In genomic region chr1:15217654-15218053, GRCh38 we compare ENCODE assay signal across 25 cellular contexts. TPM values are rescaled to one million over a fixed set of nuclear protein-coding genes. Genes with fewer than 3 reads are reported as not detected.
"Had no signal": no experiment of that assay in that cellular context is flagged by ENCODE, and none has a peak within 500 bp of the region (broad histone marks: within the 10 kb centered on the region; RNA-seq: fewer than 3 reads in every experiment).

No MANE protein-coding gene starts in this region.

- H3K9me3 ChIP-seq: esophagus squamous epithelium, left lung, stomach, thyroid gland had no signal

- H3K4me1 ChIP-seq: parathyroid adenoma had no signal

- H3K36me3 ChIP-seq: neural progenitor cell, thyroid gland had no signal

- H3K27ac ChIP-seq: esophagus squamous epithelium, left lung, neural progenitor cell, parathyroid adenoma, thyroid gland had no signal

- H3K4me3 ChIP-seq: esophagus squamous epithelium, left lung, neural progenitor cell, stomach, thyroid gland had no signal

- FAIRE-seq: colon, islet of Langerhans had no signal

- H2AFZ ChIP-seq: neural progenitor cell, parathyroid adenoma had no signal

- H3K27me3 Mint-ChIP-seq: dendritic cell treated with granulocyte-macrophage colony-stimulating factor and Interleukin-4, amounts not matched to agents 40 ng/mL and 50 ng/mL, for 4 days; progenitor cell of endocrine pancreas; type B pancreatic cell had no signal

- DNase-seq: effector CD8-positive, alpha-beta T cell; endodermal cell; erythroblast; esophagus squamous epithelium; glutamatergic neuron; left cardiac atrium; left lung; mesenchymal stem cell; midbrain; naive thymus-derived CD4-positive, alpha-beta T cell; stimulated activated CD4-positive, alpha-beta T cell treated with anti-CD3 and anti-CD28 coated beads, Interleukin-2, amount 100 ng/mL, for 24 hours; stimulated activated CD4-positive, alpha-beta T cell treated with anti-CD3 and anti-CD28 coated beads, Interleukin-4, amount 100 ng/mL, for 24 hours; stimulated activated naive CD4-positive, alpha-beta T cell treated with Interleukin-2 at 50 U/mL for 16 hours; stomach; thyroid gland had no signal

- H3K36me3 Mint-ChIP-seq: naive thymus-derived CD4-positive, alpha-beta T cell; stimulated activated effector memory CD8-positive, alpha-beta T cell treated with anti-CD3 and anti-CD28 coated beads, Interleukin-12 subunit alpha, Interleukin-12 subunit beta, amount 100 ng/mL, for 72 hours had no signal

- H3K27ac Mint-ChIP-seq: endodermal cell; naive thymus-derived CD4-positive, alpha-beta T cell; nephron; neural progenitor cell; progenitor cell of endocrine pancreas; stimulated activated effector memory CD8-positive, alpha-beta T cell treated with anti-CD3 and anti-CD28 coated beads, Interleukin-12 subunit alpha, Interleukin-12 subunit beta, amount 100 ng/mL, for 72 hours; type B pancreatic cell had no signal

- H3K9me3 Mint-ChIP-seq: dendritic cell treated with granulocyte-macrophage colony-stimulating factor and Interleukin-4, amounts not matched to agents 40 ng/mL and 50 ng/mL, for 4 days; naive thymus-derived CD4-positive, alpha-beta T cell; stimulated activated effector memory CD8-positive, alpha-beta T cell treated with anti-CD3 and anti-CD28 coated beads, Interleukin-12 subunit alpha, Interleukin-12 subunit beta, amount 100 ng/mL, for 72 hours had no signal

- H3K27me3 ChIP-seq: esophagus squamous epithelium, left lung, neural progenitor cell, stomach, thyroid gland had no signal

- H3K4me2 ChIP-seq: neural progenitor cell had no signal

- H3K4me3 Mint-ChIP-seq: dendritic cell treated with granulocyte-macrophage colony-stimulating factor and Interleukin-4, amounts not matched to agents 40 ng/mL and 50 ng/mL, for 4 days; endodermal cell; naive thymus-derived CD4-positive, alpha-beta T cell; nephron; neural progenitor cell; stimulated activated effector memory CD8-positive, alpha-beta T cell treated with anti-CD3 and anti-CD28 coated beads, Interleukin-12 subunit alpha, Interleukin-12 subunit beta, amount 100 ng/mL, for 72 hours; type B pancreatic cell had no signal

- H3K79me2 ChIP-seq: parathyroid adenoma had no signal

RNA-seq across cellular contexts. Expression of gene FHAD1, which starts 29.4 kb away (rescaled TPM):
- total RNA-seq: lung microvascular endothelial cell had no signal
- polyA plus RNA-seq: naive thymus-derived CD4-positive, alpha-beta T cell had no signal
